1 cellular context compared by ENCODE assay signal in genomic region chr11:61673946-61674467, GRCh38. TPM values are rescaled to one million over a fixed set of nuclear protein-coding genes. Genes with fewer than 3 reads are reported as not detected.
"Had no signal": no experiment of that assay in that cellular context is flagged by ENCODE, and none has a peak within 500 bp of the region (broad histone marks: within the 10 kb centered on the region; RNA-seq: fewer than 3 reads in every experiment).

No MANE protein-coding gene starts in this region.

RNA-seq across cellular contexts. Expression of gene DAGLA, which starts 6.2 kb away (rescaled TPM):
- total RNA-seq: OCI-LY7 had no signal
